Comparison of ENCODE assay signal across 9 cellular contexts in the genomic region with DNA sequence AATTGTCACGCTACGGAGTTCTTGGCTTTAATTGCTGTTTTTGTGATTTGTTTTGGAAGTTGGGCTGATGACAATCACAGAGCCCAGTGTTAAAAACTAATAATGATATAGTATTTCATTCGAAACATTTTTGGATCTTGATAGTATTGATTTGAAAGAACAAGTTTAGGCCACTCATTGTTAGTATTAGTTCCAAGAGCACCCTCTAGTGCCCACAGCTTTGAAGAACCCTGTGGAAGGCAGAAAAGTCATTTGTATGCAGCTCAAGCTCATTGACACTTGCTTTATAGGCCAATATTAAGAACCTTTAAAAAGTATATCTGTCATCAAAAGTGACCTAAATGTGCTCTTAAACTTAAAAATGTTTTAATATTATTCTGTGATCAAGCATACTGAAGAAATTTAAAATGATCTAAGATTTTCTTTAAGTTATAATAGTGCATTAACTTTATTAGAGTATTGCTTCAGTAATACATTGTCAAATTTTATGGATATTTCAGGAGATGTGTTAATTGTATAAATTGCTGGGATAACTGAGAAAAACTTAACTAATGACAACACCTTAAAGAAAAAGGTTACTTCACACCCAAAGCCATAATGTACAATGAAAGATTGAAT.
DNase-seq lines count a peak whose midpoint lies in the region; ATAC-seq and TF ChIP-seq lines count a peak whose summit lies in the region.
"Had no signal": no experiment of that assay in that cellular context is flagged by ENCODE, and none has a peak within 500 bp of the region (broad histone marks: within the 10 kb centered on the region; RNA-seq: fewer than 3 reads in every experiment).

No MANE protein-coding gene starts in this region.

- TF ChIP-seq CTCF in BJ (IDR thresholded peaks at IDR 0.05; ENCODE audit: insufficient read depth, low read depth, low read length) = peak; percentile 75
- TF ChIP-seq CTCF in WERI-Rb-1 (IDR thresholded peaks at IDR 0.05; ENCODE audit: low read depth, low read length) = peak; percentile 59
- TF ChIP-seq CTCF in CD4-positive, alpha-beta T cell (IDR thresholded peaks at IDR 0.05) = no peak

- H3K27me3 Mint-ChIP-seq in CD4-positive, alpha-beta T cell = no peaks in the 10 kb centered on the region

- DNase-seq in BJ (ENCODE audit: low read depth) (no peak), NCI-H1105 treated with DMSO at 0.1 percent for 48 hours (lab: John Stamatoyannopoulos, UW) (peak; percentile 57), WERI-Rb-1 (peak; percentile 60), iPS-NIHi11 (ENCODE audit: low spot score) (peak; percentile 31)
- DNase-seq in CD4-positive, alpha-beta T cell = no peak
- DNase-seq in stimulated activated CD4-positive, alpha-beta T cell treated with anti-CD3 and anti-CD28 coated beads, Interleukin-2, amount 100 ng/mL, for 24 hours = no peak

- POLR2A ChIA-PET in BJ (lab: Charles Lee) = no interaction called here
- POLR2A ChIA-PET in CD4-positive, alpha-beta T cell (lab: Charles Lee) = no interaction called here

- no peak overlapping the region for H3K4me3 Mint-ChIP-seq in CD4-positive, alpha-beta T cell

- H3K27ac ChIP-seq in WERI-Rb-1 = no peak overlapping the region
- H3K27ac ChIP-seq in CD4-positive, alpha-beta T cell (ENCODE audit: low read depth, low read length) = no peak overlapping the region

- H3K27me3 ChIP-seq in BJ (ENCODE audit: control insufficient read depth, insufficient read depth, low read length) = no peaks in the 10 kb centered on the region
- no peaks in the 10 kb centered on the region for H3K27me3 ChIP-seq in WERI-Rb-1 (ENCODE audit: insufficient read depth, low read depth, severe bottlenecking)
- H3K27me3 ChIP-seq in CD4-positive, alpha-beta T cell (ENCODE audit: control insufficient read depth, insufficient read depth, low read length) = no peaks in the 10 kb centered on the region

- H3K4me1 Mint-ChIP-seq in CD4-positive, alpha-beta T cell (ENCODE audit: low read depth) = no peaks in the 10 kb centered on the region

- H3K9me3 Mint-ChIP-seq in CD4-positive, alpha-beta T cell = no peaks in the 10 kb centered on the region

- peak; percentile 77 for ATAC-seq in GM21360 (IDR thresholded peaks at IDR 0.05; ENCODE audit: unreplicated experiment)
- no peak for ATAC-seq in CD4-positive, alpha-beta T cell (ENCODE audit: poor library complexity)
- ATAC-seq in GM19023 (IDR thresholded peaks at IDR 0.05; ENCODE audit: unreplicated experiment) = no peak
- ATAC-seq: left colon had no signal

- no peak overlapping the region for H3K27ac Mint-ChIP-seq in CD4-positive, alpha-beta T cell

- no peaks in the 10 kb centered on the region for H3K36me3 ChIP-seq in BJ (ENCODE audit: control insufficient read depth, insufficient read depth, low read length)
- H3K36me3 ChIP-seq in WERI-Rb-1 = no peaks in the 10 kb centered on the region

- H3K4me3 ChIP-seq in BJ (ENCODE audit: low read depth, low read length) (no peak overlapping the region), WERI-Rb-1 (ENCODE audit: low read depth, low read length) (no peak overlapping the region)

- no peaks in the 10 kb centered on the region for H3K36me3 Mint-ChIP-seq in CD4-positive, alpha-beta T cell (ENCODE audit: low read depth)

- intact Hi-C loops in CD4-positive, alpha-beta T cell (cut with DNase I, micrococcal nuclease) = no loop called here

- CTCF ChIA-PET in BJ (lab: Yijun Ruan, JAX) = interaction anchor here (0.7 to 2.6 kb wide), 6 partner anchors 107 to 1248 kb away, joined by 3 to 10 read pairs (median 4); no protein-coding TSS in a partner anchor
- CTCF ChIA-PET in CD4-positive, alpha-beta T cell (lab: Charles Lee) = no interaction called here

- H3K9me3 ChIP-seq in WERI-Rb-1 (ENCODE audit: severe bottlenecking) = no peaks in the 10 kb centered on the region
- no peaks in the 10 kb centered on the region for H3K9me3 ChIP-seq in CD4-positive, alpha-beta T cell (ENCODE audit: control insufficient read depth, low read length)

Comparison
In these comparisons a context has a peak if more than half of its experiments do, and no peak if none do; other contexts are left out.
1. DNase-seq: peak in NCI-H1105 treated with DMSO at 0.1 percent for 48 hours (single experiment), WERI-Rb-1 (single experiment) and iPS-NIHi11 (single experiment); none in BJ (single experiment), CD4-positive, alpha-beta T cell (0 of 10) and stimulated activated CD4-positive, alpha-beta T cell treated with anti-CD3 and anti-CD28 coated beads, Interleukin-2, amount 100 ng/mL, for 24 hours (0 of 2).